ENCODE assay signal across 8 cellular contexts in genomic region chr6:7311920-7312615, GRCh38.
DNase-seq lines count a peak whose midpoint lies in the region; ATAC-seq lines count a peak whose summit lies in the region.

No MANE protein-coding gene starts in this region.

- H3K27ac Mint-ChIP-seq in activated naive CD8-positive, alpha-beta T cell treated with anti-CD3 and anti-CD28 coated beads, Interleukin-2, amount 50 U/mL, for 24 hours: peak overlapping the region; percentile 88

- H3K27me3 Mint-ChIP-seq in activated naive CD8-positive, alpha-beta T cell treated with anti-CD3 and anti-CD28 coated beads, Interleukin-2, amount 50 U/mL, for 24 hours: no peaks in the 10 kb centered on the region

- peaks cover 42% of the 10 kb centered on the region for H3K36me3 Mint-ChIP-seq in activated naive CD8-positive, alpha-beta T cell treated with anti-CD3 and anti-CD28 coated beads, Interleukin-2, amount 50 U/mL, for 24 hours (ENCODE audit: low read depth)

- H3K9me3 ChIP-seq in KOPT-K1 (ENCODE audit: insufficient read depth, low read length, poor library complexity, severe bottlenecking) (no peaks in the 10 kb centered on the region), iPS-18c (ENCODE audit: control insufficient read depth, insufficient read depth, low read length) (no peaks in the 10 kb centered on the region)

- peak overlapping the region; percentile 89 for H3K4me3 Mint-ChIP-seq in activated naive CD8-positive, alpha-beta T cell treated with anti-CD3 and anti-CD28 coated beads, Interleukin-2, amount 50 U/mL, for 24 hours

- peak overlapping the region; percentile 84 for H3K27ac ChIP-seq in KOPT-K1 (ENCODE audit: low read depth, low read length, poor library complexity, severe bottlenecking)

- no peak for ATAC-seq in activated naive CD8-positive, alpha-beta T cell treated with anti-CD3 and anti-CD28 coated beads, Interleukin-2, amount 50 U/mL, for 24 hours
- ATAC-seq in HG03280 (IDR thresholded peaks at IDR 0.05; ENCODE audit: unreplicated experiment) (no peak), HG03442 (IDR thresholded peaks at IDR 0.05; ENCODE audit: unreplicated experiment) (no peak)

- H3K4me3 ChIP-seq in iPS-18c (ENCODE audit: insufficient read depth, low read depth, low read length): peak overlapping the region; percentile 97

- H3K36me3 ChIP-seq in KOPT-K1 (ENCODE audit: insufficient read depth, low read length): peaks cover 32% of the 10 kb centered on the region

- DNase-seq in NCI-H1105 treated with DMSO at 0.1 percent for 48 hours (lab: John Stamatoyannopoulos, UW) (peak; percentile 24), NCI-H1105 (lab: John Stamatoyannopoulos, UW) (no peak)
- no peak for DNase-seq in activated naive CD8-positive, alpha-beta T cell treated with anti-CD3 and anti-CD28 coated beads, Interleukin-2, amount 50 U/mL, for 24 hours
- peak; percentile 26 for DNase-seq in stimulated activated CD8-positive, alpha-beta memory T cell treated with anti-CD3 and anti-CD28 coated beads, Interleukin-4, amount 100 ng/mL, for 24 hours (ENCODE audit: low read depth)

- H3K9me3 Mint-ChIP-seq in activated naive CD8-positive, alpha-beta T cell treated with anti-CD3 and anti-CD28 coated beads, Interleukin-2, amount 50 U/mL, for 24 hours: peaks cover 6% of the 10 kb centered on the region

- H3K4me1 Mint-ChIP-seq in activated naive CD8-positive, alpha-beta T cell treated with anti-CD3 and anti-CD28 coated beads, Interleukin-2, amount 50 U/mL, for 24 hours: peaks cover 54% of the 10 kb centered on the region

Comparison
In these comparisons a context has a peak if more than half of its experiments do, and no peak if none do; other contexts are left out.
1. DNase-seq: peak in NCI-H1105 treated with DMSO at 0.1 percent for 48 hours (single experiment) and stimulated activated CD8-positive, alpha-beta memory T cell treated with anti-CD3 and anti-CD28 coated beads, Interleukin-4, amount 100 ng/mL, for 24 hours (single experiment); none in NCI-H1105 (single experiment) and activated naive CD8-positive, alpha-beta T cell treated with anti-CD3 and anti-CD28 coated beads, Interleukin-2, amount 50 U/mL, for 24 hours (single experiment).